14 cellular contexts compared by ENCODE assay signal in genomic region chr19:40035996-40036395, GRCh38.
"Had no signal": no experiment of that assay in that cellular context is flagged by ENCODE, and none has a peak within 500 bp of the region (broad histone marks: within the 10 kb centered on the region; RNA-seq: fewer than 3 reads in every experiment).

No MANE protein-coding gene starts in this region.

- FAIRE-seq: bronchial epithelial cell had no signal

- DNase-seq: activated CD4-positive, alpha-beta T cell treated with anti-CD3 and anti-CD28 coated beads, Interleukin-2, amount 50 U/mL, for 1 hour; activated naive CD4-positive, alpha-beta T cell; activated naive CD8-positive, alpha-beta T cell treated with anti-CD3 and anti-CD28 coated beads, Interleukin-2, amount 10 ng/mL, durations not matched to agents 7 days and 5 days; aorta; erythroblast; islet precursor cell; left lung; natural killer cell; stimulated activated CD4-positive, alpha-beta T cell treated with anti-CD3 and anti-CD28 coated beads, Interleukin-12 subunit alpha, Interleukin-12 subunit beta, amount 100 ng/mL, for 4 hours; stimulated activated CD4-positive, alpha-beta T cell treated with anti-CD3 and anti-CD28 coated beads, Interleukin-2, amount 100 ng/mL, for 24 hours; T-helper 9 cell; thyroid gland had no signal

- ATAC-seq: activated CD4-positive, CD25-positive, alpha-beta regulatory T cell treated with anti-CD3 and anti-CD28 coated beads, Interleukin-2, amount 50 U/mL, for 24 hours; left lung; natural killer cell had no signal
